ENCODE assay signal across 8 cellular contexts in genomic region chr11:75475767-75476650, GRCh38. TPM values are rescaled to one million over a fixed set of nuclear protein-coding genes. Genes with fewer than 3 reads are reported as not detected.
DNase-seq lines count a peak whose midpoint lies in the region; ATAC-seq, FAIRE-seq and TF ChIP-seq lines count a peak whose summit lies in the region.

No MANE protein-coding gene starts in this region.

- peaks cover 3% of the 10 kb centered on the region for H3K36me3 Mint-ChIP-seq in activated T-cell treated with anti-CD3 and anti-CD28 coated beads, Interleukin-2, amount 50 U/mL, for 4 hours (ENCODE audit: insufficient read depth)

- H3K27me3 Mint-ChIP-seq in activated T-cell treated with anti-CD3 and anti-CD28 coated beads, Interleukin-2, amount 50 U/mL, for 4 hours (ENCODE audit: low read depth) = no peaks in the 10 kb centered on the region

- H3K9me3 ChIP-seq in kidney (ENCODE audit: control insufficient read depth in 1 of 2, low read length in 2 of 2) (no peaks in the 10 kb centered on the region), upper lobe of right lung (no peaks in the 10 kb centered on the region)

- FAIRE-seq in kidney (lab: Jason Lieb, UNC) = no peak

- H3K4me3 Mint-ChIP-seq in activated T-cell treated with anti-CD3 and anti-CD28 coated beads, Interleukin-2, amount 50 U/mL, for 4 hours = no peak overlapping the region

- no peaks in the 10 kb centered on the region for H3K27me3 ChIP-seq in upper lobe of right lung

- H3K4me1 Mint-ChIP-seq in activated T-cell treated with anti-CD3 and anti-CD28 coated beads, Interleukin-2, amount 50 U/mL, for 4 hours (ENCODE audit: low read depth) = peaks cover 20% of the 10 kb centered on the region

- no peak overlapping the region for H3K4me3 ChIP-seq in kidney (ENCODE audit: low read length in 2 of 2)
- no peak overlapping the region for H3K4me3 ChIP-seq in upper lobe of right lung

- no peaks in the 10 kb centered on the region for H3K36me3 ChIP-seq in kidney (ENCODE audit: control insufficient read depth in 1 of 2, insufficient read depth in 2 of 2, low read length in 2 of 2)
- H3K36me3 ChIP-seq in upper lobe of right lung = no peaks in the 10 kb centered on the region

- DNase-seq in DMS153 (lab: John Stamatoyannopoulos, UW) (peak; percentile 49), LHCN-M2 (ENCODE audit: low read depth) (peak; percentile 63), kidney (peak; percentile 90), upper lobe of right lung (no peak), germinal center (ENCODE audit: low spot score) (no peak), NCI-H1105 (lab: John Stamatoyannopoulos, UW) (no peak), iPS-NIHi7 (ENCODE audit: extremely low spot score) (no peak)
- DNase-seq in activated T-cell treated with anti-CD3 and anti-CD28 coated beads, Interleukin-2, amount 50 U/mL, for 4 hours = no peak

- H3K9ac ChIP-seq in kidney (ENCODE audit: low read length in 2 of 2) = no peak overlapping the region

- TF ChIP-seq CTCF in kidney (IDR thresholded peaks at IDR 0.05; ENCODE audit: borderline replicate concordance, extremely low read depth, insufficient read depth) (no peak), upper lobe of right lung (IDR thresholded peaks at IDR 0.05) (no peak)

- H3K9me3 Mint-ChIP-seq in activated T-cell treated with anti-CD3 and anti-CD28 coated beads, Interleukin-2, amount 50 U/mL, for 4 hours = no peaks in the 10 kb centered on the region

- peaks cover 0 to 15% of the 10 kb centered on the region in 2 donors for H3K4me1 ChIP-seq in kidney (ENCODE audit: control insufficient read depth in 1 of 2, insufficient read depth in 1 of 2, low read depth in 1 of 2, low read length in 2 of 2)
- peaks cover 33% of the 10 kb centered on the region for H3K4me1 ChIP-seq in upper lobe of right lung

- ATAC-seq in activated T-cell treated with anti-CD3 and anti-CD28 coated beads, Interleukin-2, amount 50 U/mL, for 4 hours = peak; percentile 65 to 70
- ATAC-seq in upper lobe of right lung = peak; percentile 35

- H3K27ac ChIP-seq in kidney (ENCODE audit: low read depth in 2 of 2, low read length in 2 of 2) (peak overlapping the region; percentile 43 to 44), upper lobe of right lung (peak overlapping the region; percentile 70)

- intact Hi-C loops in kidney (cut with DNase I) = no loop called here
- intact Hi-C loops in upper lobe of right lung (cut with DNase I) = no loop called here

RNA-seq across cellular contexts. Expression of gene KLHL35, which starts 43.0 kb away (rescaled TPM):
- total RNA-seq in LHCN-M2 (2014; rRNA removed) (5.7 and 10.1 TPM in 2 replicates), kidney (1.8 TPM), upper lobe of right lung (3.4 TPM)
- 5.2 TPM for polyA plus RNA-seq in LHCN-M2 (2012)
- total RNA-seq in activated T-cell treated with anti-CD3 and anti-CD28 coated beads, Interleukin-2, amount 50 U/mL, for 4 hours = 1 to 10 TPM in 2 of 3 donors, under 1 TPM in 1; 0.98 to 1.5 (median 1.3) TPM
- 0.26 TPM for polyA plus RNA-seq in kidney (ENCODE audit: insufficient read depth, low read depth, low replicate concordance)

RNA-seq across cellular contexts. Expression of gene GDPD5, which starts 49.7 kb away (rescaled TPM):
- total RNA-seq in LHCN-M2 (2014; rRNA removed) = 1.3 and 1.6 TPM in 2 replicates
- polyA plus RNA-seq in LHCN-M2 (2012) = 7.8 TPM
- 10 to 100 TPM in 1 of 3 donors, 1 to 10 TPM in 2; 5.4 to 10.9 (median 9.8) TPM for total RNA-seq in activated T-cell treated with anti-CD3 and anti-CD28 coated beads, Interleukin-2, amount 50 U/mL, for 4 hours
- 11.4 TPM for total RNA-seq in kidney
- polyA plus RNA-seq in kidney (ENCODE audit: insufficient read depth, low read depth, low replicate concordance) = 3.9 TPM
- total RNA-seq in upper lobe of right lung = 19.3 TPM

Comparison
In these comparisons a context has a peak if more than half of its experiments do, and no peak if none do; other contexts are left out.
1. DNase-seq: peak in DMS153 (single experiment), LHCN-M2 (single experiment) and kidney (single experiment); none in activated T-cell treated with anti-CD3 and anti-CD28 coated beads, Interleukin-2, amount 50 U/mL, for 4 hours (single experiment), upper lobe of right lung (single experiment), germinal center (single experiment), NCI-H1105 (single experiment) and iPS-NIHi7 (single experiment).